ENCODE assay signal across 25 cellular contexts in genomic region chr7:142329062-142329788, GRCh38.
DNase-seq lines count a peak whose midpoint lies in the region; ATAC-seq, FAIRE-seq and TF ChIP-seq lines count a peak whose summit lies in the region.
"Had no signal": no experiment of that assay in that cellular context is flagged by ENCODE, and none has a peak within 500 bp of the region (broad histone marks: within the 10 kb centered on the region; RNA-seq: fewer than 3 reads in every experiment).

No MANE protein-coding gene starts in this region.

- peak; percentile 85 for ATAC-seq in left colon
- ATAC-seq in HG02970 (IDR thresholded peaks at IDR 0.05; ENCODE audit: low FRiP score, unreplicated experiment), result no peak
- ATAC-seq: activated naive CD4-positive, alpha-beta T cell treated with anti-CD3 and anti-CD28 coated beads, Interleukin-2, amount 50 U/mL, for 72 hours; foreskin keratinocyte; GM12878; heart right ventricle had no signal

- H3K4me1 Mint-ChIP-seq in Caco-2 (ENCODE audit: low read depth, unreplicated experiment), result peaks cover 10% of the 10 kb centered on the region
- H3K4me1 Mint-ChIP-seq in osteocyte (ENCODE audit: unreplicated experiment), result peaks cover 5% of the 10 kb centered on the region

- no peaks in the 10 kb centered on the region for H4K20me1 ChIP-seq in OCI-LY7 (ENCODE audit: insufficient read depth, low read length)

- H3K27ac ChIP-seq in OCI-LY7 (ENCODE audit: low read depth, low read length, poor library complexity, severe bottlenecking) (no peak overlapping the region), small intestine (ENCODE audit: low read depth in 1 of 2, low read length in 1 of 2) (no peak overlapping the region)
- H3K27ac ChIP-seq: C4-2B, cardiac muscle cell, foreskin keratinocyte, heart right ventricle, transverse colon had no signal

- H3K9me3 ChIP-seq in Caco-2, result no peaks in the 10 kb centered on the region
- no peaks in the 10 kb centered on the region for H3K9me3 ChIP-seq in OCI-LY7 (ENCODE audit: low read length)
- no peaks in the 10 kb centered on the region for H3K9me3 ChIP-seq in small intestine (ENCODE audit: control insufficient read depth, low read depth)
- H3K9me3 ChIP-seq: heart right ventricle, transverse colon had no signal

- intact Hi-C loops in Caco-2 (cut with micrococcal nuclease; ENCODE audit: unreplicated experiment) (no loop called here), OCI-LY7 (cut with micrococcal nuclease; ENCODE audit: unreplicated experiment) (no loop called here), left colon (cut with DNase I, micrococcal nuclease) (no loop called here)

- H3K4me3 Mint-ChIP-seq in Caco-2 (ENCODE audit: unreplicated experiment) (peak overlapping the region; percentile 53), osteocyte (ENCODE audit: unreplicated experiment) (no peak overlapping the region)

- H3K4me1 ChIP-seq in Caco-2, result peaks cover 14% of the 10 kb centered on the region
- peaks cover 21% of the 10 kb centered on the region for H3K4me1 ChIP-seq in OCI-LY7 (ENCODE audit: insufficient read depth, low read length, poor library complexity, severe bottlenecking)
- no peaks in the 10 kb centered on the region for H3K4me1 ChIP-seq in small intestine (ENCODE audit: control insufficient read depth in 2 of 2, insufficient read depth in 1 of 2, low read depth in 1 of 2, low read length in 1 of 2)
- H3K4me1 ChIP-seq: heart right ventricle, transverse colon had no signal

- H3K36me3 ChIP-seq in Caco-2 (ENCODE audit: control insufficient read depth, insufficient read depth, low read length) (no peaks in the 10 kb centered on the region), OCI-LY7 (ENCODE audit: insufficient read depth, low read length) (no peaks in the 10 kb centered on the region), small intestine (ENCODE audit: control insufficient read depth in 2 of 2, insufficient read depth in 2 of 2, low read length in 2 of 2) (no peaks in the 10 kb centered on the region)
- H3K36me3 ChIP-seq: cardiac muscle cell, heart right ventricle, transverse colon had no signal

- no peaks in the 10 kb centered on the region for H3K27me3 ChIP-seq in Caco-2 (replicated peaks; ENCODE audit: control insufficient read depth, insufficient read depth, low read length)
- no peaks in the 10 kb centered on the region for H3K27me3 ChIP-seq in small intestine (ENCODE audit: control insufficient read depth in 2 of 2, insufficient read depth in 2 of 2, low read length in 2 of 2)
- H3K27me3 ChIP-seq: cardiac muscle cell, transverse colon had no signal

- peak overlapping the region; percentile 72 for H3K27ac Mint-ChIP-seq in Caco-2 (ENCODE audit: unreplicated experiment)
- H3K27ac Mint-ChIP-seq in osteocyte (ENCODE audit: unreplicated experiment), result no peak overlapping the region
- H3K27ac Mint-ChIP-seq: activated CD4-positive, alpha-beta T cell treated with anti-CD3 and anti-CD28 coated beads, Interleukin-2, amount 10 ng/mL, durations not matched to agents 7 days and 5 days had no signal

- no peak for TF ChIP-seq CTCF in Caco-2 (IDR thresholded peaks at IDR 0.05; ENCODE audit: insufficient read depth in 1 of 2, low read depth in 1 of 2, low read length in 1 of 2, severe bottlenecking in 1 of 2, unreplicated experiment in 1 of 2)
- no peak for TF ChIP-seq CTCF in OCI-LY7 (conservative IDR thresholded peaks at IDR 0.05; ENCODE audit: low read length)
- no peak for TF ChIP-seq CTCF in foreskin fibroblast (IDR thresholded peaks at IDR 0.05; ENCODE audit: low read depth, low read length)
- no peak for TF ChIP-seq CTCF in osteocyte (IDR thresholded peaks at IDR 0.05)

- DNase-seq in Caco-2 (peak; percentile 58 to 67), OCI-LY7 (ENCODE audit: low spot score) (no peak), left colon (no peak), small intestine (peak; percentile 55), foreskin fibroblast (no peak), osteocyte (ENCODE audit: extremely low spot score, unreplicated experiment) (no peak)
- DNase-seq: activated CD4-positive, alpha-beta T cell treated with anti-CD3 and anti-CD28 coated beads, Interleukin-2, amount 10 ng/mL, durations not matched to agents 7 days and 5 days; aorta; cortex of kidney; foreskin keratinocyte; heart right ventricle; mesendoderm; NCI-H1092; NCI-H1930; NCI-H526; occipital lobe; T1000; transverse colon had no signal

- H3K27me3 Mint-ChIP-seq in Caco-2 (ENCODE audit: insufficient read depth, unreplicated experiment) (no peaks in the 10 kb centered on the region), osteocyte (ENCODE audit: unreplicated experiment) (peaks cover 9% of the 10 kb centered on the region)

- CTCF ChIA-PET in Caco-2 (lab: Charles Lee) (no interaction called here), OCI-LY7 (lab: Charles Lee; ENCODE audit: unreplicated experiment) (no interaction called here)

- H3K36me3 Mint-ChIP-seq in Caco-2 (ENCODE audit: insufficient read depth, unreplicated experiment) (no peaks in the 10 kb centered on the region), osteocyte (ENCODE audit: unreplicated experiment) (no peaks in the 10 kb centered on the region)
- H3K36me3 Mint-ChIP-seq: activated naive CD4-positive, alpha-beta T cell treated with anti-CD3 and anti-CD28 coated beads, Interleukin-2, amount 50 U/mL, for 72 hours had no signal

- WGBS in small intestine, 3 donors, result 54 to 72% (median 64%) methylated on average over 5 of the region's 5 CpGs

- H3K4me3 ChIP-seq in Caco-2 (ENCODE audit: low read depth, low read length) (no peak overlapping the region), OCI-LY7 (ENCODE audit: low read depth, low read length, poor library complexity, severe bottlenecking) (no peak overlapping the region), small intestine (ENCODE audit: low read depth in 1 of 2, low read length in 2 of 2) (no peak overlapping the region), foreskin fibroblast (ENCODE audit: low read depth in 1 of 2, low read length in 2 of 2) (no peak overlapping the region)
- H3K4me3 ChIP-seq: cardiac muscle cell, GM12878, heart right ventricle, transverse colon had no signal

- H3K9me3 Mint-ChIP-seq in Caco-2 (ENCODE audit: unreplicated experiment) (peaks cover 6% of the 10 kb centered on the region), osteocyte (ENCODE audit: unreplicated experiment) (no peaks in the 10 kb centered on the region)
- H3K9me3 Mint-ChIP-seq: activated CD4-positive, alpha-beta T cell treated with anti-CD3 and anti-CD28 coated beads, Interleukin-2, amount 10 ng/mL, durations not matched to agents 7 days and 5 days; activated naive CD4-positive, alpha-beta T cell treated with anti-CD3 and anti-CD28 coated beads, Interleukin-2, amount 50 U/mL, for 72 hours had no signal

- H3K79me2 ChIP-seq in OCI-LY7 (ENCODE audit: insufficient read depth, low read depth, low read length), result no peaks in the 10 kb centered on the region

- BruUV-seq in Caco-2 (replicated peaks; lab: Mats Ljungman, UMichigan) (no TSS peak), OCI-LY7 (replicated peaks; lab: Mats Ljungman, UMichigan) (no TSS peak)

- H2AFZ ChIP-seq in OCI-LY7 (ENCODE audit: low read length), result no peak overlapping the region

- POLR2A ChIA-PET in Caco-2 (lab: Charles Lee), result no interaction called here
- POLR2A ChIA-PET in OCI-LY7 (lab: Charles Lee), result no interaction called here

- no peak for FAIRE-seq in small intestine (lab: Jason Lieb, UNC)
- FAIRE-seq: D721Med, GM12878, RCC 7860 had no signal

- no peaks in the 10 kb centered on the region for H3K9me2 ChIP-seq in OCI-LY7 (ENCODE audit: insufficient read depth, low read length)

- peak overlapping the region; percentile 50; the same call in 1 of the 2 replicates for H3K4me2 ChIP-seq in OCI-LY7 (ENCODE audit: low read length)

Comparison
In these comparisons a context has a peak if more than half of its experiments do, and no peak if none do; other contexts are left out.
1. DNase-seq: peak in Caco-2 (2 of 2) and small intestine (single experiment); none in OCI-LY7 (single experiment), left colon (0 of 2), foreskin fibroblast (0 of 2) and osteocyte (single experiment).